In the genomic region with DNA sequence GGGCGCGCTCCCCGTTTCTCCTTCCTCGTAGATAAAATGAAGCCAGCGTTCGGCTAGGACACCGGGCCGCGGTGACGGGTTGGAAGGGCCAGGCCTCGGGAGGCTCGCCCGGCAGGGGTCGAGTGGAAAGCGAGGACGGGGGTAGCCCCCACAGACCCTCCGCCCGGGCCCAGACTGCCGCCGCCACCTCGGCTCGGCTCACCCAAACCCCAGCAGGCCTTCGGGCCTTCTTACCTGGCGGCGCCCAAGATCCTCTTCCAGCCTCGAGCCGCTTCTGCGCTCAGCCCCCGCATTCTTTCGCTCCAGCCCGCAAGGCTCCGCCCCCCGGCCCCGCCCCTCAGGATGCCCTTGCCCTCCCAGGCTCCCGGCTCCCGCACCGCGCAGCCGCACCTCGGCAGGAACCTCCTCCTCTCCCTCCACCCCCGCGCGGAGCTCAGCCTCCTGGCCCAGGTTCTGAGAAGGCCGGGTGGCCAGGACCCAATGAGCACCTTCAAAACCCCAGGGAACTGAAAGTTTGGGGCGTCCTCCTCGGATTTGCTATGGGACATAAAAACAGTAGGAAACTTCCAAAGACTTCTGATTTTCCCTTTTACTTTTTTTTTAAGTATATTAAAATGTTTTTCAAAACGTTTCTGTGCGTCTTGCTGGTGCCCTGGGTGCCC, we compare ENCODE assay signal across 8 cellular contexts. TPM values are rescaled to one million over a fixed set of nuclear protein-coding genes. Genes with fewer than 3 reads are reported as not detected.
A peak's percentile ranks its signal among the peaks of the same experiment; 100 is the strongest.
DNase-seq lines count a peak whose midpoint lies in the region; TF ChIP-seq lines count a peak whose summit lies in the region.

A gene with protein sequence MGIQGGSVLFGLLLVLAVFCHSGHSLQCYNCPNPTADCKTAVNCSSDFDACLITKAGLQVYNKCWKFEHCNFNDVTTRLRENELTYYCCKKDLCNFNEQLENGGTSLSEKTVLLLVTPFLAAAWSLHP (minus strand): TSS at position 276 of the 662 bp plus-strand sequence. CDS start 13,978 bp downstream, outside the sequence.

- H3K36me3 Mint-ChIP-seq in nephron (ENCODE audit: low read depth) = peaks cover 22% of the 10 kb centered on the region
- peaks cover 12% of the 10 kb centered on the region for H3K36me3 Mint-ChIP-seq in stimulated activated naive CD8-positive, alpha-beta T cell treated with anti-CD3 and anti-CD28 coated beads, Interleukin-15, Interleukin-2, amounts not matched to agents 100 ng/mL and 50 ng/mL, for 24 hours (ENCODE audit: low read depth)

- peak; percentile 96 for DNase-seq in EL
- DNase-seq in H4 (ENCODE audit: low spot score) = peak; percentile 88
- peak; percentile 92 for DNase-seq in LoVo (ENCODE audit: low spot score)
- DNase-seq in SHP77 treated with DMSO at 0.1 percent for 48 hours (lab: John Stamatoyannopoulos, UW) = peak; percentile 74
- peak; percentile 79 for DNase-seq in activated gamma-delta T cell (lab: John Stamatoyannopoulos, UW)
- peak; percentile 88 for DNase-seq in fibroblast of the aortic adventitia (ENCODE audit: low read depth)

- H3K4me1 Mint-ChIP-seq in nephron = peaks cover 48% of the 10 kb centered on the region
- H3K4me1 Mint-ChIP-seq in stimulated activated naive CD8-positive, alpha-beta T cell treated with anti-CD3 and anti-CD28 coated beads, Interleukin-15, Interleukin-2, amounts not matched to agents 100 ng/mL and 50 ng/mL, for 24 hours (ENCODE audit: low read depth) = peaks cover 45% of the 10 kb centered on the region

- H3K27ac Mint-ChIP-seq in nephron = peak within 1 kb of the TSS; percentile 65 to 76 (median 67)
- H3K27ac Mint-ChIP-seq in stimulated activated naive CD8-positive, alpha-beta T cell treated with anti-CD3 and anti-CD28 coated beads, Interleukin-15, Interleukin-2, amounts not matched to agents 100 ng/mL and 50 ng/mL, for 24 hours = peak within 1 kb of the TSS; percentile 84

- peaks cover 3% of the 10 kb centered on the region for H3K27me3 Mint-ChIP-seq in nephron (ENCODE audit: low read depth)
- H3K27me3 Mint-ChIP-seq in stimulated activated naive CD8-positive, alpha-beta T cell treated with anti-CD3 and anti-CD28 coated beads, Interleukin-15, Interleukin-2, amounts not matched to agents 100 ng/mL and 50 ng/mL, for 24 hours = peaks cover 13% of the 10 kb centered on the region

- TF ChIP-seq CTCF in fibroblast of the aortic adventitia (IDR thresholded peaks at IDR 0.05; ENCODE audit: insufficient read depth, low read length) (no peak), nephron (IDR thresholded peaks at IDR 0.05; ENCODE audit: unreplicated experiment in 3 of 3) (peak in 1 of 3 experiments; percentile 3)

- no peaks in the 10 kb centered on the region for H3K9me3 Mint-ChIP-seq in nephron
- H3K9me3 Mint-ChIP-seq in stimulated activated naive CD8-positive, alpha-beta T cell treated with anti-CD3 and anti-CD28 coated beads, Interleukin-15, Interleukin-2, amounts not matched to agents 100 ng/mL and 50 ng/mL, for 24 hours = no peaks in the 10 kb centered on the region

- H3K4me3 ChIP-seq in fibroblast of the aortic adventitia (ENCODE audit: low read depth, low read length) = peak within 1 kb of the TSS; percentile 69

- H3K4me3 Mint-ChIP-seq in nephron = peak within 1 kb of the TSS; percentile 88 to 95 (median 92)
- H3K4me3 Mint-ChIP-seq in stimulated activated naive CD8-positive, alpha-beta T cell treated with anti-CD3 and anti-CD28 coated beads, Interleukin-15, Interleukin-2, amounts not matched to agents 100 ng/mL and 50 ng/mL, for 24 hours = peak within 1 kb of the TSS; percentile 87

RNA-seq across cellular contexts. Expression of the gene that starts here (rescaled TPM):
- total RNA-seq in H4 (2014; rRNA removed; shearing (Covaris generic)) = 196 and 287 TPM in 2 replicates
- total RNA-seq in fibroblast of the aortic adventitia (ENCODE audit: low replicate concordance) = 175 and 1,509 TPM in 2 replicates

Comparison
In these comparisons a context has a peak if more than half of its experiments do, and no peak if none do; other contexts are left out.
1. Peak in every context shown above with its lines: DNase-seq and H3K4me3 ChIP-seq.